Comparison of ENCODE assay signal across 16 cellular contexts in genomic region chr16:27386674-27387073, GRCh38. TPM values are rescaled to one million over a fixed set of nuclear protein-coding genes. Genes with fewer than 3 reads are reported as not detected.
DNase-seq lines count a peak whose midpoint lies in the region; ATAC-seq and TF ChIP-seq lines count a peak whose summit lies in the region.
"Had no signal": no experiment of that assay in that cellular context is flagged by ENCODE, and none has a peak within 500 bp of the region (broad histone marks: within the 10 kb centered on the region; RNA-seq: fewer than 3 reads in every experiment).

No MANE protein-coding gene starts in this region.

- H3K14ac ChIP-seq in H9 (ENCODE audit: insufficient read depth, low read length), result no peak overlapping the region

- no peak overlapping the region for H2BK15ac ChIP-seq in H9 (ENCODE audit: low read depth, low read length)

- H3K4me3 Mint-ChIP-seq in activated T-cell treated with anti-CD3 and anti-CD28 coated beads, Interleukin-2, amount 50 U/mL, for 72 hours, result no peak overlapping the region
- no peak overlapping the region for H3K4me3 Mint-ChIP-seq in stimulated activated effector memory CD8-positive, alpha-beta T cell treated with anti-CD3 and anti-CD28 coated beads, Interleukin-12 subunit alpha, Interleukin-12 subunit beta, amount 100 ng/mL, for 72 hours
- H3K4me3 Mint-ChIP-seq in H9, result no peak overlapping the region
- H3K4me3 Mint-ChIP-seq: CD14-positive monocyte; CD8-positive, alpha-beta T cell; GM23338 had no signal

- no peaks in the 10 kb centered on the region for H4K20me1 ChIP-seq in SK-N-SH (ENCODE audit: insufficient read depth)
- no peaks in the 10 kb centered on the region for H4K20me1 ChIP-seq in H9 (ENCODE audit: control insufficient read depth, insufficient read depth, insufficient read length)

- WGBS in SK-N-SH (ENCODE audit: low lambda C conversion rate), result 42% methylated on average over 4 of the region's 4 CpGs
- no CpG with 5 or more reads among the region's 4 CpGs for WGBS in H9 (ENCODE audit: extremely low coverage, insufficient read length, low lambda C conversion rate)
- WGBS in thyroid gland, 2 donors, result 74 to 76% methylated on average over 4 of the region's 4 CpGs

- H3K9ac ChIP-seq in SK-N-SH (no peak overlapping the region), H9 (ENCODE audit: extremely low read depth, insufficient read length, low read length) (no peak overlapping the region)

- H3K9me2 ChIP-seq in SK-N-SH, result no peaks in the 10 kb centered on the region

- H3K23ac ChIP-seq in H9 (ENCODE audit: insufficient read length, low read depth, low read length), result no peak overlapping the region

- H3K4me1 ChIP-seq in SK-N-SH (ENCODE audit: control insufficient read depth in 1 of 2, insufficient read depth in 2 of 2, low read depth in 1 of 2, low read length in 1 of 2) (no peaks in the 10 kb centered on the region), H9 (ENCODE audit: insufficient read depth, low read length) (no peaks in the 10 kb centered on the region), thyroid gland (no peaks in the 10 kb centered on the region)

- no peak overlapping the region for H2BK12ac ChIP-seq in H9 (ENCODE audit: insufficient read length, low read depth, low read length)

- TF ChIP-seq EP300 in SK-N-SH (IDR thresholded peaks at IDR 0.05; ENCODE audit: borderline replicate concordance in 1 of 2, low read depth in 1 of 2, low read length in 1 of 2), result no peak

- no peak overlapping the region for H2AFZ ChIP-seq in SK-N-SH (ENCODE audit: low read depth)
- no peak overlapping the region for H2AFZ ChIP-seq in H9 (ENCODE audit: low read length)
- H2AFZ ChIP-seq: GM23338 had no signal

- H3K23me2 ChIP-seq in H9 (ENCODE audit: insufficient read length, low read depth, low read length, poor library complexity, severe bottlenecking), result no peaks in the 10 kb centered on the region

- DNase-seq in SK-N-SH (no peak), H9 (no peak), thyroid gland (no peak)
- DNase-seq in activated T-cell treated with anti-CD3 and anti-CD28 coated beads, Interleukin-2, amount 50 U/mL, for 72 hours, result no peak
- no peak for DNase-seq in activated T-cell treated with anti-CD3 and anti-CD28 coated beads, Interleukin-2, amount 50 U/mL, for 1 hour
- DNase-seq in stimulated activated effector memory CD8-positive, alpha-beta T cell treated with anti-CD3 and anti-CD28 coated beads, Interleukin-12 subunit alpha, Interleukin-12 subunit beta, amount 100 ng/mL, for 72 hours (ENCODE audit: low spot score in 2 of 2), result no peak
- DNase-seq: CD8-positive, alpha-beta T cell; COR-L47; DMS153; DMS79 treated with DMSO at 0.1 percent for 48 hours; EL; H7 had no signal

- TF ChIP-seq RAD21 in SK-N-SH (IDR thresholded peaks at IDR 0.05; ENCODE audit: low read length), result no peak

- POLR2A ChIA-PET in SK-N-SH (lab: Yijun Ruan, JAX), result no interaction called here

- H3K9me3 ChIP-seq in SK-N-SH (no peaks in the 10 kb centered on the region), H9 (ENCODE audit: control insufficient read depth, low read depth, low read length) (no peaks in the 10 kb centered on the region), thyroid gland (no peaks in the 10 kb centered on the region)

- H3K36me3 ChIP-seq in SK-N-SH (replicated peaks in 1 of 2; ENCODE audit: control insufficient read depth in 1 of 2, insufficient read depth in 2 of 2, low read length in 1 of 2), result no peaks in the 10 kb centered on the region
- H3K36me3 ChIP-seq in thyroid gland, result no peaks in the 10 kb centered on the region

- H2AK5ac ChIP-seq in H9 (ENCODE audit: insufficient read length, low read length), result no peak overlapping the region

- peaks cover 24 to 29% of the 10 kb centered on the region in 2 donors for H3K36me3 Mint-ChIP-seq in activated T-cell treated with anti-CD3 and anti-CD28 coated beads, Interleukin-2, amount 50 U/mL, for 72 hours (ENCODE audit: insufficient read depth in 2 of 2)
- H3K36me3 Mint-ChIP-seq in stimulated activated effector memory CD8-positive, alpha-beta T cell treated with anti-CD3 and anti-CD28 coated beads, Interleukin-12 subunit alpha, Interleukin-12 subunit beta, amount 100 ng/mL, for 72 hours, result no peaks in the 10 kb centered on the region
- peaks cover 0 to 3% (median 2%) of the 10 kb centered on the region in 3 experiments; a peak in 1 of 7 replicates for H3K36me3 Mint-ChIP-seq in H9 (ENCODE audit: insufficient read depth in 1 of 3, low read depth in 3 of 3)
- H3K36me3 Mint-ChIP-seq: CD8-positive, alpha-beta T cell had no signal

- peak overlapping the region; percentile 43 for H3K27ac Mint-ChIP-seq in activated T-cell treated with anti-CD3 and anti-CD28 coated beads, Interleukin-2, amount 50 U/mL, for 72 hours
- peak overlapping the region; percentile 11 for H3K27ac Mint-ChIP-seq in stimulated activated effector memory CD8-positive, alpha-beta T cell treated with anti-CD3 and anti-CD28 coated beads, Interleukin-12 subunit alpha, Interleukin-12 subunit beta, amount 100 ng/mL, for 72 hours
- H3K27ac Mint-ChIP-seq in H9, result no peak overlapping the region
- H3K27ac Mint-ChIP-seq: CD14-positive monocyte; CD8-positive, alpha-beta T cell; GM23338 had no signal

- H2BK120ac ChIP-seq in H9 (ENCODE audit: low read depth, low read length, poor library complexity, severe bottlenecking), result no peak overlapping the region

- H3F3A ChIP-seq in SK-N-SH (replicated peaks; ENCODE audit: insufficient read depth), result no peaks in the 10 kb centered on the region

- no peak overlapping the region for H3K4ac ChIP-seq in H9 (ENCODE audit: low read depth, low read length)

- no peak overlapping the region for H3T11ph ChIP-seq in H9 (ENCODE audit: low read length)

- TF ChIP-seq CTCF in SK-N-SH (IDR thresholded peaks at IDR 0.05) (no peak), H9 (conservative IDR thresholded peaks at IDR 0.05) (no peak), thyroid gland (IDR thresholded peaks at IDR 0.05) (no peak)

- H3K4me3 ChIP-seq in SK-N-SH (ENCODE audit: low read depth in 2 of 2, low read length in 1 of 2) (no peak overlapping the region), thyroid gland (replicated peaks in 1 of 3) (no peak overlapping the region)
- H3K4me3 ChIP-seq: GM23338 had no signal

- no peak for ATAC-seq in SK-N-SH treated with all-trans-retinoic acid at 6 μM for 48 hours
- no peak for ATAC-seq in activated T-cell treated with anti-CD3 and anti-CD28 coated beads, Interleukin-2, amount 50 U/mL, for 72 hours (replicated peaks in 1 of 2)
- ATAC-seq in stimulated activated effector memory CD8-positive, alpha-beta T cell treated with anti-CD3 and anti-CD28 coated beads, Interleukin-12 subunit alpha, Interleukin-12 subunit beta, amount 100 ng/mL, for 72 hours, result no peak
- ATAC-seq: CD8-positive, alpha-beta T cell; GM23338 had no signal

- H3K79me2 ChIP-seq in SK-N-SH (ENCODE audit: insufficient read depth) (no peaks in the 10 kb centered on the region), H9 (ENCODE audit: insufficient read depth, low read length) (no peaks in the 10 kb centered on the region)

- CTCF ChIA-PET in SK-N-SH (lab: Yijun Ruan, JAX), result interaction anchor here (1.5 to 2.7 kb wide), 2 partner anchors 19 to 151 kb away, joined by 6 read pairs; no protein-coding TSS in a partner anchor

- H3K79me1 ChIP-seq in H9 (ENCODE audit: insufficient read depth, low read depth, low read length, poor library complexity, severe bottlenecking), result no peaks in the 10 kb centered on the region

- H3K56ac ChIP-seq in H9 (ENCODE audit: insufficient read length, low read depth, low read length), result no peak overlapping the region

- no peak for TF ChIP-seq POLR2A in thyroid gland (IDR thresholded peaks at IDR 0.05)

- no peak overlapping the region for H2BK5ac ChIP-seq in H9 (ENCODE audit: insufficient read length, low read length)

- no peak overlapping the region for H4K8ac ChIP-seq in H9 (replicated peaks; ENCODE audit: insufficient read length, low read depth, low read length)

- peaks cover 8 to 18% of the 10 kb centered on the region in 2 donors for H3K9me3 Mint-ChIP-seq in activated T-cell treated with anti-CD3 and anti-CD28 coated beads, Interleukin-2, amount 50 U/mL, for 72 hours
- H3K9me3 Mint-ChIP-seq in stimulated activated effector memory CD8-positive, alpha-beta T cell treated with anti-CD3 and anti-CD28 coated beads, Interleukin-12 subunit alpha, Interleukin-12 subunit beta, amount 100 ng/mL, for 72 hours, result peaks cover 11% of the 10 kb centered on the region
- peaks cover 5 to 10% of the 10 kb centered on the region in 2 experiments; a peak in 3 of 5 replicates for H3K9me3 Mint-ChIP-seq in H9

- H3K4me2 ChIP-seq in SK-N-SH (no peak overlapping the region), H9 (ENCODE audit: insufficient read depth, insufficient read length, low read length) (no peak overlapping the region)
- H3K4me2 ChIP-seq: GM23338 had no signal

- peaks cover 3% of the 10 kb centered on the region for H3K27me3 Mint-ChIP-seq in activated T-cell treated with anti-CD3 and anti-CD28 coated beads, Interleukin-2, amount 50 U/mL, for 72 hours (ENCODE audit: low read depth)
- H3K27me3 Mint-ChIP-seq in H9 (ENCODE audit: low read depth), result peaks cover 8% of the 10 kb centered on the region; the same call in 1 of the 2 replicates

- no peak overlapping the region for H2BK20ac ChIP-seq in H9 (ENCODE audit: low read depth, low read length, poor library complexity, severe bottlenecking)

- no peak overlapping the region for H3K18ac ChIP-seq in H9 (ENCODE audit: insufficient read length, low read depth, low read length)

- H3K4me1 Mint-ChIP-seq in activated T-cell treated with anti-CD3 and anti-CD28 coated beads, Interleukin-2, amount 50 U/mL, for 72 hours (ENCODE audit: low read depth), result peaks cover 44% of the 10 kb centered on the region
- H3K4me1 Mint-ChIP-seq in stimulated activated effector memory CD8-positive, alpha-beta T cell treated with anti-CD3 and anti-CD28 coated beads, Interleukin-12 subunit alpha, Interleukin-12 subunit beta, amount 100 ng/mL, for 72 hours, result peaks cover 34% of the 10 kb centered on the region
- H3K4me1 Mint-ChIP-seq in H9, result peaks cover 0 to 4% of the 10 kb centered on the region in 2 experiments; a peak in 2 of 4 replicates
- H3K4me1 Mint-ChIP-seq: GM23338 had no signal

- intact Hi-C loops in thyroid gland (cut with DNase I), result no loop called here

- H4K91ac ChIP-seq in H9 (ENCODE audit: insufficient read length, low read depth, low read length), result no peak overlapping the region

- no peak overlapping the region for H4K5ac ChIP-seq in H9 (ENCODE audit: insufficient read length, low read depth, low read length)

- H3K27me3 ChIP-seq in SK-N-SH (ENCODE audit: insufficient read depth) (no peaks in the 10 kb centered on the region), H9 (ENCODE audit: insufficient read depth, low read length) (no peaks in the 10 kb centered on the region), thyroid gland (no peaks in the 10 kb centered on the region)

- H3K27ac ChIP-seq in SK-N-SH (ENCODE audit: low read depth in 2 of 2, low read length in 1 of 2), result no peak overlapping the region
- H3K27ac ChIP-seq in H9 (ENCODE audit: insufficient read length, low read depth, low read length), result no peak overlapping the region
- no peak overlapping the region for H3K27ac ChIP-seq in thyroid gland
- H3K27ac ChIP-seq: 22Rv1 had no signal

RNA-seq across cellular contexts. Expression of gene IL21R, which starts 15.3 kb away (rescaled TPM):
- polyA plus RNA-seq in SK-N-SH (2012; rRNA removed), result 0.13 TPM in 2 replicates
- polyA plus RNA-seq in SK-N-SH (2012; cell fraction: cytosol; rRNA removed), result 0.05 and 0.06 TPM in 2 replicates
- 0.02 and 0.12 TPM in 2 replicates for polyA plus RNA-seq in SK-N-SH (2012; cell fraction: nucleus; rRNA removed)
- total RNA-seq in activated T-cell treated with anti-CD3 and anti-CD28 coated beads, Interleukin-2, amount 50 U/mL, for 72 hours, result 100 to 1,000 TPM; 155 to 166 TPM
- total RNA-seq in H9 (2021), result 0.07 and 0.11 TPM in 2 replicates
- total RNA-seq in thyroid gland, result under 1 TPM; 0.11 to 0.88 (median 0.32) TPM

Comparison
In these comparisons a context has a peak if more than half of its experiments do, and no peak if none do; other contexts are left out.
1. H3K27ac Mint-ChIP-seq: peak in activated T-cell treated with anti-CD3 and anti-CD28 coated beads, Interleukin-2, amount 50 U/mL, for 72 hours (single experiment) and stimulated activated effector memory CD8-positive, alpha-beta T cell treated with anti-CD3 and anti-CD28 coated beads, Interleukin-12 subunit alpha, Interleukin-12 subunit beta, amount 100 ng/mL, for 72 hours (single experiment); none in H9 (0 of 3).
2. RNA of gene IL21R, which starts 15.3 kb away (total RNA-seq): 155 to 166 TPM in activated T-cell treated with anti-CD3 and anti-CD28 coated beads, Interleukin-2, amount 50 U/mL, for 72 hours; 0.11 to 0.88 TPM in thyroid gland and 0.07 to 0.11 TPM in H9; every median in the first group is over 10 times any median in the second.